14 cellular contexts compared by ENCODE assay signal in the genomic region with DNA sequence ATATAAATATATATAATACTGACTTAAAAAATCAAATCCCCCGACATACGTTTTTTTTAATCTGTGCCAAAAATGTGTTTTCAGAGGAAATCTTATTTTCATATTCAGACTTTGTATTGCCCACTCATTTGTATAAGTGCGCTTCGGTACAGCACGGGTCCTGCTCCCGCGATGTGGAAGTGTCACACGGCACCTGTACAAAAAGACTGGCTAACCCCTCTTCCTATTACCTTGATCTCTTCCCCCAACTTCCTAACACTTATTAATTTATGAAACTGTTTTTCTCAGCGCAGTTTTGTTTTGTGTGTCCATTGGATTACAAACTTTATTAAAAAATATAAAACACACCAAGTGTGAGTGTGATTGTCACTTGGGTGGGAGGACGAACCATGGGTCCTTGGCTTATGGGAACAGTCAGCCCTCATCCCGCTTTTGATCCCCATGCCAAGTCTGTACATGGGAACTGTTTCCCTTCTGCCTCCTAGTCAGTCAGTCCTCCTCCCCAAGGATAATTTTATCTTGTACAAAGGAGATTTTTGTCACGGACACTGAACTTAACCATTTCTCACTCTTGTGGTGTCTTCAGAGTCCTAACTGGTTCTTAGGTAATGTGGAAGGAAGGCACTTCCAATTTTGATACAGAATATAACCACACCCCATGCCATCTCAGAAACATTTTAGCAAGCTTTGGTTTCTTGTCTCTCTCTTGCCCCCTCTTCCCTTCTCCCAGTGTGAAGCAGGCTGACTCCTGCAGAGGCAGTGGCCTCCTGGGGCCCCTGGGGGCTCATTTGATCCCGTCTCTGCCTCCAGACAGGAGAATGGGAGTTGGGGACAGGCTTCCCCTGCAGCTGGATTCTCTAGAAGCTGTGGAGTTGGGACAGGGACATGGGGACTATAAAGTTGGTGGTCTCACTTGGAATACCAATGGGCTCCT. TPM values are rescaled to one million over a fixed set of nuclear protein-coding genes. Genes with fewer than 3 reads are reported as not detected.
DNase-seq lines count a peak whose midpoint lies in the region; ATAC-seq and TF ChIP-seq lines count a peak whose summit lies in the region.
"Had no signal": no experiment of that assay in that cellular context is flagged by ENCODE, and none has a peak within 500 bp of the region (broad histone marks: within the 10 kb centered on the region; RNA-seq: fewer than 3 reads in every experiment).

No MANE protein-coding gene starts in this region.

- H3K23ac ChIP-seq in IMR-90 (ENCODE audit: low read depth, low read length): no peak overlapping the region; the same call in 1 of the 2 replicates

- no peak overlapping the region; a peak in 1 of 4 replicates for H4K8ac ChIP-seq in IMR-90 (ENCODE audit: low read depth in 2 of 2, low read length in 2 of 2)

- peaks cover 0 to 54% of the 10 kb centered on the region in 2 experiments; a peak in 3 of 4 replicates for H3K4me1 ChIP-seq in SK-N-SH (ENCODE audit: control insufficient read depth in 1 of 2, insufficient read depth in 2 of 2, low read depth in 1 of 2, low read length in 1 of 2)
- peaks cover 14% of the 10 kb centered on the region for H3K4me1 ChIP-seq in IMR-90 (ENCODE audit: control insufficient read depth, insufficient read depth, low read length)
- peaks cover 17% of the 10 kb centered on the region for H3K4me1 ChIP-seq in psoas muscle
- peaks cover 0 to 12% (median 8%) of the 10 kb centered on the region in 4 donors for H3K4me1 ChIP-seq in transverse colon

- no peak for TF ChIP-seq POLR2A in IMR-90 (IDR thresholded peaks at IDR 0.05; ENCODE audit: low read depth, low read length)
- no peak for TF ChIP-seq POLR2A in transverse colon (IDR thresholded peaks at IDR 0.05)

- H3K9me1 ChIP-seq in IMR-90 (ENCODE audit: insufficient read depth, low read length): peaks cover 25% of the 10 kb centered on the region

- no peak overlapping the region for H4K5ac ChIP-seq in IMR-90 (ENCODE audit: low read depth, low read length)

- peaks cover 11 to 67% of the 10 kb centered on the region in 2 experiments; a peak in 3 of 4 replicates for H3K79me1 ChIP-seq in IMR-90 (ENCODE audit: low read depth in 1 of 2, low read length in 2 of 2)

- DNase-seq in SK-N-SH (no peak), IMR-90 (no peak), caudate nucleus (lab: John Stamatoyannopoulos, UW) (no peak), psoas muscle (no peak), T-helper 1 cell (no peak), transverse colon (no peak)
- DNase-seq: 8988T; activated CD8-positive, alpha-beta memory T cell treated with anti-CD3 and anti-CD28 coated beads, Interleukin-2, amount 50 U/mL, for 4 hours; foreskin melanocyte; NCI-H1436; T-helper 2 cell had no signal

- no peak overlapping the region for H2BK20ac ChIP-seq in IMR-90 (ENCODE audit: low read depth, low read length)

- H2AFZ ChIP-seq in SK-N-SH (ENCODE audit: low read depth): no peak overlapping the region
- H2AFZ ChIP-seq in IMR-90 (replicated peaks; ENCODE audit: low read length, poor library complexity): no peak overlapping the region

- H3K36me3 ChIP-seq in SK-N-SH (replicated peaks in 1 of 2; ENCODE audit: control insufficient read depth in 1 of 2, insufficient read depth in 2 of 2, low read length in 1 of 2): peaks cover 30 to 81% of the 10 kb centered on the region in 2 experiments
- peaks cover 71% of the 10 kb centered on the region for H3K36me3 ChIP-seq in IMR-90 (ENCODE audit: control insufficient read depth, insufficient read depth, low read length)
- H3K36me3 ChIP-seq in psoas muscle (ENCODE audit: insufficient read depth in 1 of 2, low read depth in 1 of 2): peaks cover 6 to 99% of the 10 kb centered on the region in 2 donors
- peaks cover 0 to 50% (median 21%) of the 10 kb centered on the region in 4 donors for H3K36me3 ChIP-seq in transverse colon

- H3K4me3 ChIP-seq in SK-N-SH (ENCODE audit: low read depth in 2 of 2, low read length in 1 of 2) (no peak overlapping the region), IMR-90 (ENCODE audit: insufficient read depth, low read depth, low read length) (no peak overlapping the region), psoas muscle (no peak overlapping the region), transverse colon (no peak overlapping the region)
- H3K4me3 ChIP-seq: pancreas had no signal

- H3K27ac ChIP-seq in SK-N-SH (ENCODE audit: low read depth in 2 of 2, low read length in 1 of 2) (peak overlapping the region; percentile 17 to 94; a peak in 3 of 4 replicates), IMR-90 (ENCODE audit: insufficient read depth, low read length) (no peak overlapping the region), caudate nucleus (ENCODE audit: low read depth, low read length) (peak overlapping the region; percentile 6), psoas muscle (peak overlapping the region; percentile 81), transverse colon (peak overlapping the region in 1 of 4 donors; percentile 31)

- no TSS peak for BruUV-seq in IMR-90 (replicated peaks; lab: Mats Ljungman, UMichigan)

- dilution Hi-C loops in IMR-90 (cut with HindIII; ENCODE audit: low sequenced_read_pairs, unreplicated experiment): no loop called here

- intact Hi-C loops in IMR-90 (cut with micrococcal nuclease): no loop called here
- intact Hi-C loops in psoas muscle (cut with DNase I): no loop called here
- intact Hi-C loops in transverse colon (cut with DNase I; ENCODE audit: low total_unique reads): loop anchor here (10.0 kb wide), 1 partner anchor 56 kb away; no protein-coding TSS in a partner anchor

- H3K9me2 ChIP-seq in SK-N-SH: no peaks in the 10 kb centered on the region

- no peak overlapping the region for H2AK9ac ChIP-seq in IMR-90 (replicated peaks; ENCODE audit: low read depth, low read length, poor library complexity)

- no peak overlapping the region; the same call in 1 of the 2 replicates for H4K91ac ChIP-seq in IMR-90 (ENCODE audit: insufficient read depth, low read depth, low read length)

- H3K4ac ChIP-seq in IMR-90 (ENCODE audit: low read depth, low read length): no peak overlapping the region

- H3K4me2 ChIP-seq in SK-N-SH: no peak overlapping the region
- no peak overlapping the region for H3K4me2 ChIP-seq in IMR-90 (ENCODE audit: low read depth, low read length)

- ATAC-seq in SK-N-SH treated with all-trans-retinoic acid at 6 μM for 48 hours (no peak), IMR-90 (ENCODE audit: low read depth) (no peak), psoas muscle (no peak), HG02571 (IDR thresholded peaks at IDR 0.05; ENCODE audit: unreplicated experiment) (no peak)

- H3K9ac ChIP-seq in SK-N-SH: no peak overlapping the region
- H3K9ac ChIP-seq in IMR-90 (ENCODE audit: low read depth, low read length): no peak overlapping the region

- no peaks in the 10 kb centered on the region for H4K20me1 ChIP-seq in SK-N-SH (ENCODE audit: insufficient read depth)
- peaks cover 3% of the 10 kb centered on the region; the same call in 1 of the 2 replicates for H4K20me1 ChIP-seq in IMR-90 (ENCODE audit: insufficient read depth, low read length)

- no peak overlapping the region for H3K56ac ChIP-seq in IMR-90 (ENCODE audit: extremely low read depth, insufficient read depth, low read length)

- POLR2A ChIA-PET in SK-N-SH (lab: Yijun Ruan, JAX) (no interaction called here), IMR-90 (lab: Charles Lee; ENCODE audit: unreplicated experiment) (no interaction called here)

- H2BK15ac ChIP-seq in IMR-90 (ENCODE audit: low read depth, low read length): 0 out of 3 replicates have a peak overlapping the region, but pooled peaks have one; percentile 5

- no peak overlapping the region for H3K14ac ChIP-seq in IMR-90 (replicated peaks; ENCODE audit: low read depth, low read length)

- peaks cover 3% of the 10 kb centered on the region; the same call in 1 of the 2 replicates for H3K79me2 ChIP-seq in SK-N-SH (ENCODE audit: insufficient read depth)

- H3F3A ChIP-seq in SK-N-SH (replicated peaks; ENCODE audit: insufficient read depth): peaks cover 30% of the 10 kb centered on the region

- WGBS in SK-N-SH (ENCODE audit: low lambda C conversion rate): 93% methylated on average over 13 of the region's 13 CpGs
- no CpG with 5 or more reads among the region's 13 CpGs for WGBS in IMR-90 (ENCODE audit: extremely low coverage in 2 of 2, insufficient read length in 1 of 2), 2 experiments
- WGBS in psoas muscle, 3 donors: 88 to 91% (median 90%) methylated on average over 13 of the region's 13 CpGs
- WGBS in transverse colon (ENCODE audit: low coverage in 1 of 2), 2 donors: 88 to 91% methylated on average over 12 to 13 of the region's 13 CpGs

- H3K18ac ChIP-seq in IMR-90 (ENCODE audit: low read depth, low read length): no peak overlapping the region

- H3K9me3 ChIP-seq in SK-N-SH (no peaks in the 10 kb centered on the region), IMR-90 (ENCODE audit: control insufficient read depth, insufficient read depth, low read length) (no peaks in the 10 kb centered on the region), psoas muscle (no peaks in the 10 kb centered on the region), transverse colon (no peaks in the 10 kb centered on the region)
- H3K9me3 ChIP-seq: pancreas had no signal

- H2BK120ac ChIP-seq in IMR-90 (ENCODE audit: low read depth, low read length): no peak overlapping the region

- in situ Hi-C loops in IMR-90 (cut with MboI; ENCODE audit: low sequenced_read_pairs): no loop called here
- in situ Hi-C loops in transverse colon (cut with MboI; ENCODE audit: low pct_ligation_motif_present in 1 of 4, low pct_unique_long_range_greater_than_20kb in 1 of 4, low sequenced_read_pairs in 3 of 4): no loop called here

- TF ChIP-seq EP300 in SK-N-SH (IDR thresholded peaks at IDR 0.05; ENCODE audit: borderline replicate concordance in 1 of 2, low read depth in 1 of 2, low read length in 1 of 2) (no peak), transverse colon (IDR thresholded peaks at IDR 0.05; ENCODE audit: low read depth) (no peak)

- CTCF ChIA-PET in SK-N-SH (lab: Yijun Ruan, JAX) (interaction anchor here (1.7 kb wide), 1 partner anchor 9 kb away, joined by 3 read pairs; no protein-coding TSS in a partner anchor), IMR-90 (lab: Yijun Ruan, JAX) (no interaction called here)

- TF ChIP-seq CTCF in SK-N-SH (IDR thresholded peaks at IDR 0.05): no peak
- no peak for TF ChIP-seq CTCF in IMR-90 (conservative IDR thresholded peaks at IDR 0.05; ENCODE audit: low read depth, low read length)
- TF ChIP-seq CTCF in psoas muscle (IDR thresholded peaks at IDR 0.05): no peak
- no peak for TF ChIP-seq CTCF in transverse colon (IDR thresholded peaks at IDR 0.05)

- no peak overlapping the region for H2BK5ac ChIP-seq in IMR-90 (ENCODE audit: low read depth, low read length, poor library complexity, severe bottlenecking)

- 0 out of 2 replicates have a peak overlapping the region, but pooled peaks have one; percentile 5 for H2AK5ac ChIP-seq in IMR-90 (ENCODE audit: low read depth, low read length)

- TF ChIP-seq RAD21 in SK-N-SH (IDR thresholded peaks at IDR 0.05; ENCODE audit: low read length) (no peak), IMR-90 (IDR thresholded peaks at IDR 0.05; ENCODE audit: low read length) (no peak)

- H3K27me3 ChIP-seq in SK-N-SH (ENCODE audit: insufficient read depth): no peaks in the 10 kb centered on the region
- no peaks in the 10 kb centered on the region for H3K27me3 ChIP-seq in IMR-90 (ENCODE audit: control insufficient read depth, insufficient read depth, low read length)
- no peaks in the 10 kb centered on the region for H3K27me3 ChIP-seq in psoas muscle (ENCODE audit: insufficient read depth in 3 of 3, low read length in 2 of 3)
- no peaks in the 10 kb centered on the region for H3K27me3 ChIP-seq in transverse colon
- H3K27me3 ChIP-seq: pancreas had no signal

RNA-seq across cellular contexts. Expression of a gene that starts 35.5 kb away (rescaled TPM):
- polyA plus RNA-seq in SK-N-SH (2012; rRNA removed) (54.1 and 56.4 TPM in 2 replicates), IMR-90 (2012; rRNA removed) (58.2 and 65.5 TPM in 2 replicates), psoas muscle (10 to 100 TPM; 32.1 to 44.3 (median 34.2) TPM)
- 13.7 and 23.4 TPM in 2 replicates for polyA plus RNA-seq in SK-N-SH (2012; cell fraction: cytosol; rRNA removed)
- polyA plus RNA-seq in SK-N-SH (2012; cell fraction: nucleus; rRNA removed): 205 and 268 TPM in 2 replicates
- total RNA-seq in IMR-90 (2012; rRNA removed) (26.3 and 29.7 TPM in 2 replicates), psoas muscle (10 to 100 TPM; 23.5 to 29.5 (median 26.2) TPM), transverse colon (100 to 1,000 TPM in 1 of 4 donors, 10 to 100 TPM in 3; 33.3 to 113 (median 50.5) TPM)
- polyA plus RNA-seq in IMR-90 (2012; cell fraction: cytosol; rRNA removed): 27.1 and 37.4 TPM in 2 replicates
- 190 and 417 TPM in 2 replicates for polyA plus RNA-seq in IMR-90 (2012; cell fraction: nucleus; rRNA removed; ENCODE audit: low replicate concordance)
